ENCODE assay signal across 10 cellular contexts in the genomic region with DNA sequence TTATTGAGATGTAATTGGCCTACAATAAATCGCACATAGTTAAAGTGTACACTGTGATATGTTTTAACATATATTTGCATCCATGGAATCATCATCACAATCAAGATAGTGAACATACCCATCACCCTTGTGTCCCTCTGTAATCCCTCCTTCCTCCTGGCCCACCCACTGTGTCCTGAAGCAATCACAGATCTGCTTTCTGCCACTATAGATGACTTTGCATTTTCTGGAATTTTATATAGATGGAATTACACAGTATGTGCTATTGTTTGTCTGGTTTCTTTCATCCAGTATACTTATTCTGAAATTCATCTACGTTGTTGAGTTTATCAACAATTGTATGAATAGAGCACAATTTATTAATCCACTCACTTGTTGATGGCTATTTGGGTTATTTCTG.
"Had no signal": no experiment of that assay in that cellular context is flagged by ENCODE, and none has a peak within 500 bp of the region (broad histone marks: within the 10 kb centered on the region; RNA-seq: fewer than 3 reads in every experiment).

No MANE protein-coding gene starts in this region.

- ATAC-seq: GM23338, HCT116 had no signal

- H3K9me3 Mint-ChIP-seq: GM23338, H9 had no signal

- H2AFZ ChIP-seq: GM23248, GM23338 had no signal

- FAIRE-seq: H1, H54 had no signal

- H3K27ac Mint-ChIP-seq: GM23338, H9, HFFc6 had no signal

- H3K4me3 Mint-ChIP-seq: GM23338, H9, HFFc6 had no signal

- DNase-seq: GM23248, GOT3, H7, H9, HCEC 1CT, HFFc6 had no signal

- H3K4me2 ChIP-seq: GM23338 had no signal

- H3K27ac ChIP-seq: GM23248 had no signal

- H3K4me3 ChIP-seq: GM23248, GM23338 had no signal

- H3K9ac ChIP-seq: GM23248 had no signal
